Comparison of ENCODE assay signal across 1 cellular context in genomic region chr3:180092889-180093288, GRCh38.
TF ChIP-seq lines count a peak whose summit lies in the region.

No MANE protein-coding gene starts in this region.

TF ChIP-seq in GM12878, 131 proteins besides CTCF, POLR2A, EP300 and RAD21 (continued from another document):
- TF ChIP-seq E2F8 (IDR thresholded peaks at IDR 0.05; ENCODE audit: low read depth, partially characterized antibody) (no peak), CBX5 (IDR thresholded peaks at IDR 0.05; ENCODE audit: low read depth) (no peak), JUNB (IDR thresholded peaks at IDR 0.05) (peak; percentile 8; the same call in 1 of the 2 replicates), TCF12 (IDR thresholded peaks at IDR 0.05; ENCODE audit: low read depth, low read length) (no peak)
